ENCODE assay signal across 1 cellular context in the genomic region with DNA sequence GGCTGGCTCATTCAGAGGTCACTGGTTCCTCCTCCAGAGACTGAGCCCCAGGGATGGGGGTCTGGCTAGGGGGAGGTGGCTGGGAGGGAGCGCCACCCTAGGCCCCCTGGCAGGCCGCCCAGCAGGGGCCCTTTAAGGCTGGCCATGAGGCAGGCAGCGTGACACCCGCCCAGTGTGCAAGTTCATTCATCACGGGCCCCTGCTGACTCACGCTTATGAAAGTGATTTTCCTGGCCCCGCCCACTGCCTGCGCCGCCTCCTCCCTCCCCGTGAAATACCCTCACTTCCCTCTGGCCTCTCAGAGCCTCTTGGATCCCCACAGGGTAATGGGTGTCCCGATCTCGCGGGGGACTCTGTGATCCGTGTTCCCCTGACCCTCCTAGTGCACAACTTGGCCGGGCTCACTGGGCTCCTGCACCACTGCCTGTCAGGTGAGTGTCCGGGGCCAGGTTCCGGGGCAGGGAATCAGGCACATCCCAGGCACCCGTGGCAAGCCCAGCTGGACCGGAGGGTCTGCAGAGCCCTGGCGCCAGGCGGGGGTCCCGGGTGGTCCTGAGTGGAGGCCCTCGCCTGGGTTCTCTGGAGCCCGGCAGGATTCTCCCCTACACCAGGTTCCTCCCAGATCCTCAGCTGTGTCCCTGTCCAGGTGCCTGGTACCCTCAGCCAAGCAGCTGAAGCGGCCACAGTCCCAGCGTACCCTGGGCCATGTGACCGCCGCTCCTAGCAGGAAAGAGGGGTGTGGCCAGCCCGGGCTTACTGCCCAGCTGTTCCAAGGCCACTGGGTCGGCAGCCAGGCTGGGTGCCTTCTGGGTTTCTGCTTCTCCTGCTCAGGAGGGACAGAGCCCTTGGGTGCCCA.
TF ChIP-seq lines count a peak whose summit lies in the region.

A gene with protein sequence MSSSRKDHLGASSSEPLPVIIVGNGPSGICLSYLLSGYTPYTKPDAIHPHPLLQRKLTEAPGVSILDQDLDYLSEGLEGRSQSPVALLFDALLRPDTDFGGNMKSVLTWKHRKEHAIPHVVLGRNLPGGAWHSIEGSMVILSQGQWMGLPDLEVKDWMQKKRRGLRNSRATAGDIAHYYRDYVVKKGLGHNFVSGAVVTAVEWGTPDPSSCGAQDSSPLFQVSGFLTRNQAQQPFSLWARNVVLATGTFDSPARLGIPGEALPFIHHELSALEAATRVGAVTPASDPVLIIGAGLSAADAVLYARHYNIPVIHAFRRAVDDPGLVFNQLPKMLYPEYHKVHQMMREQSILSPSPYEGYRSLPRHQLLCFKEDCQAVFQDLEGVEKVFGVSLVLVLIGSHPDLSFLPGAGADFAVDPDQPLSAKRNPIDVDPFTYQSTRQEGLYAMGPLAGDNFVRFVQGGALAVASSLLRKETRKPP (plus strand): TSS at position 301 of the 856 bp plus-strand sequence. CDS start 4,432 bp downstream, outside the sequence.

TF ChIP-seq in GM12878, 131 proteins besides CTCF, POLR2A, EP300 and RAD21 (continued from another document):
- TF ChIP-seq, protein P1, sequence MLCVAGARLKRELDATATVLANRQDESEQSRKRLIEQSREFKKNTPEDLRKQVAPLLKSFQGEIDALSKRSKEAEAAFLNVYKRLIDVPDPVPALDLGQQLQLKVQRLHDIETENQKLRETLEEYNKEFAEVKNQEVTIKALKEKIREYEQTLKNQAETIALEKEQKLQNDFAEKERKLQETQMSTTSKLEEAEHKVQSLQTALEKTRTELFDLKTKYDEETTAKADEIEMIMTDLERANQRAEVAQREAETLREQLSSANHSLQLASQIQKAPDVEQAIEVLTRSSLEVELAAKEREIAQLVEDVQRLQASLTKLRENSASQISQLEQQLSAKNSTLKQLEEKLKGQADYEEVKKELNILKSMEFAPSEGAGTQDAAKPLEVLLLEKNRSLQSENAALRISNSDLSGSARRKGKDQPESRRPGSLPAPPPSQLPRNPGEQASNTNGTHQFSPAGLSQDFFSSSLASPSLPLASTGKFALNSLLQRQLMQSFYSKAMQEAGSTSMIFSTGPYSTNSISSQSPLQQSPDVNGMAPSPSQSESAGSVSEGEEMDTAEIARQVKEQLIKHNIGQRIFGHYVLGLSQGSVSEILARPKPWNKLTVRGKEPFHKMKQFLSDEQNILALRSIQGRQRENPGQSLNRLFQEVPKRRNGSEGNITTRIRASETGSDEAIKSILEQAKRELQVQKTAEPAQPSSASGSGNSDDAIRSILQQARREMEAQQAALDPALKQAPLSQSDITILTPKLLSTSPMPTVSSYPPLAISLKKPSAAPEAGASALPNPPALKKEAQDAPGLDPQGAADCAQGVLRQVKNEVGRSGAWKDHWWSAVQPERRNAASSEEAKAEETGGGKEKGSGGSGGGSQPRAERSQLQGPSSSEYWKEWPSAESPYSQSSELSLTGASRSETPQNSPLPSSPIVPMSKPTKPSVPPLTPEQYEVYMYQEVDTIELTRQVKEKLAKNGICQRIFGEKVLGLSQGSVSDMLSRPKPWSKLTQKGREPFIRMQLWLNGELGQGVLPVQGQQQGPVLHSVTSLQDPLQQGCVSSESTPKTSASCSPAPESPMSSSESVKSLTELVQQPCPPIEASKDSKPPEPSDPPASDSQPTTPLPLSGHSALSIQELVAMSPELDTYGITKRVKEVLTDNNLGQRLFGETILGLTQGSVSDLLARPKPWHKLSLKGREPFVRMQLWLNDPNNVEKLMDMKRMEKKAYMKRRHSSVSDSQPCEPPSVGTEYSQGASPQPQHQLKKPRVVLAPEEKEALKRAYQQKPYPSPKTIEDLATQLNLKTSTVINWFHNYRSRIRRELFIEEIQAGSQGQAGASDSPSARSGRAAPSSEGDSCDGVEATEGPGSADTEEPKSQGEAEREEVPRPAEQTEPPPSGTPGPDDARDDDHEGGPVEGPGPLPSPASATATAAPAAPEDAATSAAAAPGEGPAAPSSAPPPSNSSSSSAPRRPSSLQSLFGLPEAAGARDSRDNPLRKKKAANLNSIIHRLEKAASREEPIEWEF (IDR thresholded peaks at IDR 0.05; ENCODE audit: insufficient replicate concordance, low read depth, low read length), result no peak
- no peak for TF ChIP-seq SRF (IDR thresholded peaks at IDR 0.05; ENCODE audit: low read depth in 2 of 2, low read length in 2 of 2)
- TF ChIP-seq, protein P2, sequence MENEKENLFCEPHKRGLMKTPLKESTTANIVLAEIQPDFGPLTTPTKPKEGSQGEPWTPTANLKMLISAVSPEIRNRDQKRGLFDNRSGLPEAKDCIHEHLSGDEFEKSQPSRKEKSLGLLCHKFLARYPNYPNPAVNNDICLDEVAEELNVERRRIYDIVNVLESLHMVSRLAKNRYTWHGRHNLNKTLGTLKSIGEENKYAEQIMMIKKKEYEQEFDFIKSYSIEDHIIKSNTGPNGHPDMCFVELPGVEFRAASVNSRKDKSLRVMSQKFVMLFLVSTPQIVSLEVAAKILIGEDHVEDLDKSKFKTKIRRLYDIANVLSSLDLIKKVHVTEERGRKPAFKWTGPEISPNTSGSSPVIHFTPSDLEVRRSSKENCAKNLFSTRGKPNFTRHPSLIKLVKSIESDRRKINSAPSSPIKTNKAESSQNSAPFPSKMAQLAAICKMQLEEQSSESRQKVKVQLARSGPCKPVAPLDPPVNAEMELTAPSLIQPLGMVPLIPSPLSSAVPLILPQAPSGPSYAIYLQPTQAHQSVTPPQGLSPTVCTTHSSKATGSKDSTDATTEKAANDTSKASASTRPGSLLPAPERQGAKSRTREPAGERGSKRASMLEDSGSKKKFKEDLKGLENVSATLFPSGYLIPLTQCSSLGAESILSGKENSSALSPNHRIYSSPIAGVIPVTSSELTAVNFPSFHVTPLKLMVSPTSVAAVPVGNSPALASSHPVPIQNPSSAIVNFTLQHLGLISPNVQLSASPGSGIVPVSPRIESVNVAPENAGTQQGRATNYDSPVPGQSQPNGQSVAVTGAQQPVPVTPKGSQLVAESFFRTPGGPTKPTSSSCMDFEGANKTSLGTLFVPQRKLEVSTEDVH (IDR thresholded peaks at IDR 0.05; ENCODE audit: low read depth, partially characterized antibody), result no peak
